Comparison of ENCODE assay signal across 9 cellular contexts in genomic region chr9:35882265-35882848, GRCh38. TPM values are rescaled to one million over a fixed set of nuclear protein-coding genes. Genes with fewer than 3 reads are reported as not detected.
DNase-seq lines count a peak whose midpoint lies in the region; ATAC-seq and TF ChIP-seq lines count a peak whose summit lies in the region.
"Had no signal": no experiment of that assay in that cellular context is flagged by ENCODE, and none has a peak within 500 bp of the region (broad histone marks: within the 10 kb centered on the region; RNA-seq: fewer than 3 reads in every experiment).

No MANE protein-coding gene starts in this region.

- H3K9me3 Mint-ChIP-seq in activated naive CD8-positive, alpha-beta T cell treated with anti-CD3 and anti-CD28 coated beads, Interleukin-2, amount 10 ng/mL, durations not matched to agents 7 days and 5 days = peaks cover 6% of the 10 kb centered on the region

- H3K4me1 ChIP-seq in psoas muscle (no peaks in the 10 kb centered on the region), vagina (no peaks in the 10 kb centered on the region)

- TF ChIP-seq POLR2A in vagina (IDR thresholded peaks at IDR 0.05) = no peak

- H3K27ac ChIP-seq in psoas muscle (no peak overlapping the region), vagina (no peak overlapping the region)
- H3K27ac ChIP-seq: epithelial cell of prostate had no signal

- H3K27me3 ChIP-seq in psoas muscle (ENCODE audit: insufficient read depth in 3 of 3, low read length in 2 of 3) = no peaks in the 10 kb centered on the region
- H3K27me3 ChIP-seq in vagina = no peaks in the 10 kb centered on the region

- peaks cover 46% of the 10 kb centered on the region for H3K27me3 Mint-ChIP-seq in activated naive CD8-positive, alpha-beta T cell treated with anti-CD3 and anti-CD28 coated beads, Interleukin-2, amount 10 ng/mL, durations not matched to agents 7 days and 5 days

- H3K9me3 ChIP-seq in psoas muscle = peaks cover under 1% of the 10 kb centered on the region
- no peaks in the 10 kb centered on the region for H3K9me3 ChIP-seq in vagina

- POLR2A ChIA-PET in activated naive CD8-positive, alpha-beta T cell treated with anti-CD3 and anti-CD28 coated beads, Interleukin-2, amount 10 ng/mL, durations not matched to agents 7 days and 5 days (lab: Charles Lee) = interaction anchor here (1.1 to 1.2 kb wide), 2 partner anchors 56 to 92 kb away, joined by 3 to 6 read pairs; no protein-coding TSS in a partner anchor

- 1 to 4% (median 2%) methylated on average over 4 of the region's 4 CpGs for WGBS in psoas muscle, 3 donors

- H3K4me1 Mint-ChIP-seq in activated naive CD8-positive, alpha-beta T cell treated with anti-CD3 and anti-CD28 coated beads, Interleukin-2, amount 10 ng/mL, durations not matched to agents 7 days and 5 days = no peaks in the 10 kb centered on the region

- ATAC-seq in activated naive CD8-positive, alpha-beta T cell treated with anti-CD3 and anti-CD28 coated beads, Interleukin-2, amount 10 ng/mL, durations not matched to agents 7 days and 5 days (ENCODE audit: low read depth) = peak; percentile 71
- ATAC-seq in psoas muscle (peak; percentile 79 to 97 (median 86)), GM21723 (IDR thresholded peaks at IDR 0.05; ENCODE audit: unreplicated experiment) (no peak)

- peaks cover 3% of the 10 kb centered on the region for H3K36me3 Mint-ChIP-seq in activated naive CD8-positive, alpha-beta T cell treated with anti-CD3 and anti-CD28 coated beads, Interleukin-2, amount 10 ng/mL, durations not matched to agents 7 days and 5 days

- no peaks in the 10 kb centered on the region for H3K36me3 ChIP-seq in psoas muscle (ENCODE audit: insufficient read depth in 1 of 2, low read depth in 1 of 2)
- no peaks in the 10 kb centered on the region for H3K36me3 ChIP-seq in vagina

- DNase-seq in ELF-1 (ENCODE audit: low read depth, low spot score) (peak; percentile 81), NCI-H1048 (lab: John Stamatoyannopoulos, UW) (peak; percentile 15), SKM-1 treated with dmso at 0.1 percent for 144 hours (lab: John Stamatoyannopoulos, UW; ENCODE audit: unreplicated experiment) (peak; percentile 52), cardiac septum (ENCODE audit: low spot score) (peak; percentile 90), psoas muscle (peak; percentile 86 to 92), vagina (ENCODE audit: extremely low spot score in 2 of 2) (no peak)
- DNase-seq in activated naive CD8-positive, alpha-beta T cell treated with anti-CD3 and anti-CD28 coated beads, Interleukin-2, amount 10 ng/mL, durations not matched to agents 7 days and 5 days = peak; percentile 82

- intact Hi-C loops in cardiac septum (cut with DNase I) (loop anchor here (1.0 to 10.0 kb wide), 3 partner anchors 54 to 218 kb away; partner anchors contain the start of genes ARHGEF39, FAM221B, NPR2 and TMEM8B), psoas muscle (cut with DNase I) (loop anchor here (1.0 to 5.0 kb wide), 3 partner anchors 56 to 235 kb away; no protein-coding TSS in a partner anchor), vagina (cut with DNase I) (loop anchor here (5.0 kb wide), 1 partner anchor 90 kb away; the partner anchor contains the start of gene NPR2)

- TF ChIP-seq CTCF in psoas muscle (IDR thresholded peaks at IDR 0.05) (peak; percentile 97), vagina (IDR thresholded peaks at IDR 0.05) (peak; percentile 94 to 95 (median 94))

- H3K27ac Mint-ChIP-seq in activated naive CD8-positive, alpha-beta T cell treated with anti-CD3 and anti-CD28 coated beads, Interleukin-2, amount 10 ng/mL, durations not matched to agents 7 days and 5 days = no peak overlapping the region

- no peak overlapping the region for H3K4me3 Mint-ChIP-seq in activated naive CD8-positive, alpha-beta T cell treated with anti-CD3 and anti-CD28 coated beads, Interleukin-2, amount 10 ng/mL, durations not matched to agents 7 days and 5 days

- H3K4me3 ChIP-seq in psoas muscle (no peak overlapping the region), vagina (no peak overlapping the region)

RNA-seq across cellular contexts. Expression of gene OR13J1, which starts 12.2 kb away (rescaled TPM):
- not detected for total RNA-seq in activated naive CD8-positive, alpha-beta T cell treated with anti-CD3 and anti-CD28 coated beads, Interleukin-2, amount 10 ng/mL, durations not matched to agents 7 days and 5 days
- not detected for total RNA-seq in cardiac septum
- total RNA-seq in psoas muscle = not detected
- polyA plus RNA-seq in psoas muscle = not detected
- not detected for total RNA-seq in vagina

RNA-seq across cellular contexts. Expression of gene HRCT1, which starts 23.6 kb away (rescaled TPM):
- total RNA-seq in activated naive CD8-positive, alpha-beta T cell treated with anti-CD3 and anti-CD28 coated beads, Interleukin-2, amount 10 ng/mL, durations not matched to agents 7 days and 5 days = not detected
- 1.5 TPM for total RNA-seq in cardiac septum
- total RNA-seq in psoas muscle = 1 to 10 TPM in 3 of 4 donors, under 1 TPM in 1; 0.95 to 4.9 (median 3.0) TPM
- polyA plus RNA-seq in psoas muscle = 1 to 10 TPM in 2 of 3 donors, under 1 TPM in 1; 0.59 to 5.4 (median 1.6) TPM
- 5.4 TPM for total RNA-seq in vagina

RNA-seq across cellular contexts. Expression of gene SPAAR, which starts 26.9 kb away (rescaled TPM):
- total RNA-seq in activated naive CD8-positive, alpha-beta T cell treated with anti-CD3 and anti-CD28 coated beads, Interleukin-2, amount 10 ng/mL, durations not matched to agents 7 days and 5 days = not detected
- total RNA-seq in cardiac septum (4.0 TPM), psoas muscle (1 to 10 TPM; 2.5 to 4.6 (median 4.0) TPM), vagina (0.49 TPM)
- 1 to 10 TPM; 3.2 to 3.9 (median 3.6) TPM for polyA plus RNA-seq in psoas muscle

RNA-seq across cellular contexts. Expression of gene TMEM8B, which starts 53.3 kb away (rescaled TPM):
- total RNA-seq in activated naive CD8-positive, alpha-beta T cell treated with anti-CD3 and anti-CD28 coated beads, Interleukin-2, amount 10 ng/mL, durations not matched to agents 7 days and 5 days = 1 to 10 TPM; 5.9 to 6.1 TPM
- 22.0 TPM for total RNA-seq in cardiac septum
- 10 to 100 TPM in 2 of 4 donors, 1 to 10 TPM in 2; 8.9 to 18.5 (median 11.6) TPM for total RNA-seq in psoas muscle
- 1 to 10 TPM; 2.8 to 5.9 (median 3.9) TPM for polyA plus RNA-seq in psoas muscle
- total RNA-seq in vagina = 11.3 TPM

RNA-seq across cellular contexts. Expression of gene FAM221B, which starts 53.8 kb away (rescaled TPM):
- not detected for total RNA-seq in activated naive CD8-positive, alpha-beta T cell treated with anti-CD3 and anti-CD28 coated beads, Interleukin-2, amount 10 ng/mL, durations not matched to agents 7 days and 5 days
- total RNA-seq in cardiac septum (not detected), psoas muscle (not detected), vagina (not detected)
- not detected for polyA plus RNA-seq in psoas muscle

Comparison
In these comparisons a context has a peak if more than half of its experiments do, and no peak if none do; other contexts are left out.
1. DNase-seq: peak in ELF-1 (single experiment), NCI-H1048 (single experiment), SKM-1 treated with dmso at 0.1 percent for 144 hours (single experiment), activated naive CD8-positive, alpha-beta T cell treated with anti-CD3 and anti-CD28 coated beads, Interleukin-2, amount 10 ng/mL, durations not matched to agents 7 days and 5 days (single experiment), cardiac septum (single experiment) and psoas muscle (2 of 2); none in vagina (0 of 2).